In genomic region chr5:173764321-173765029, GRCh38 we compare ENCODE assay signal across 9 cellular contexts.
DNase-seq lines count a peak whose midpoint lies in the region; ATAC-seq and TF ChIP-seq lines count a peak whose summit lies in the region.
"Had no signal": no experiment of that assay in that cellular context is flagged by ENCODE, and none has a peak within 500 bp of the region (broad histone marks: within the 10 kb centered on the region; RNA-seq: fewer than 3 reads in every experiment).

No MANE protein-coding gene starts in this region.

- peak overlapping the region; percentile 44; the same call in 1 of the 2 replicates for H3K27ac ChIP-seq in HUES6 (ENCODE audit: low read depth, low read length)
- H3K27ac ChIP-seq in ascending aorta, result peak overlapping the region; percentile 27 to 64
- peak overlapping the region; percentile 91 for H3K27ac ChIP-seq in hepatocyte
- H3K27ac ChIP-seq in A673 (ENCODE audit: low read depth, low read length, poor library complexity, severe bottlenecking), result no peak overlapping the region

- ATAC-seq in GM18868 (IDR thresholded peaks at IDR 0.05; ENCODE audit: unreplicated experiment), result no peak
- ATAC-seq in activated CD8-positive, alpha-beta memory T cell treated with anti-CD3 and anti-CD28 coated beads, Interleukin-2, amount 10 ng/mL, durations not matched to agents 7 days and 5 days, result no peak

- H3K9me3 ChIP-seq in HUES6 (ENCODE audit: control insufficient read depth, insufficient read depth, low read depth, low read length), result no peaks in the 10 kb centered on the region
- no peaks in the 10 kb centered on the region for H3K9me3 ChIP-seq in ascending aorta
- H3K9me3 ChIP-seq in hepatocyte (ENCODE audit: low read depth), result no peaks in the 10 kb centered on the region
- H3K9me3 ChIP-seq in A673 (ENCODE audit: low read depth, low read length, poor library complexity, severe bottlenecking), result no peaks in the 10 kb centered on the region

- CTCF ChIA-PET in activated CD8-positive, alpha-beta memory T cell treated with anti-CD3 and anti-CD28 coated beads, Interleukin-2, amount 10 ng/mL, durations not matched to agents 7 days and 5 days (lab: Charles Lee), result no interaction called here
- CTCF ChIA-PET in A673 (lab: Charles Lee), result no interaction called here

- no peaks in the 10 kb centered on the region for H3K9me2 ChIP-seq in hepatocyte (replicated peaks; ENCODE audit: insufficient read depth)

- no TSS peak for BruUV-seq in A673 (replicated peaks; lab: Mats Ljungman, UMichigan)

- H3K27me3 Mint-ChIP-seq in activated CD8-positive, alpha-beta memory T cell treated with anti-CD3 and anti-CD28 coated beads, Interleukin-2, amount 10 ng/mL, durations not matched to agents 7 days and 5 days, result peaks cover 2% of the 10 kb centered on the region

- H3K4me1 ChIP-seq in HUES6 (ENCODE audit: control insufficient read depth, insufficient read depth, low read length), result peaks cover 21% of the 10 kb centered on the region
- peaks cover 0 to 5% of the 10 kb centered on the region in 2 donors for H3K4me1 ChIP-seq in ascending aorta
- peaks cover 38% of the 10 kb centered on the region for H3K4me1 ChIP-seq in hepatocyte (ENCODE audit: insufficient read depth)
- no peaks in the 10 kb centered on the region for H3K4me1 ChIP-seq in A673 (ENCODE audit: insufficient read depth, low read length, poor library complexity, severe bottlenecking)

- H3K27ac Mint-ChIP-seq in activated CD8-positive, alpha-beta memory T cell treated with anti-CD3 and anti-CD28 coated beads, Interleukin-2, amount 10 ng/mL, durations not matched to agents 7 days and 5 days, result no peak overlapping the region

- no peaks in the 10 kb centered on the region for H3K36me3 Mint-ChIP-seq in activated CD8-positive, alpha-beta memory T cell treated with anti-CD3 and anti-CD28 coated beads, Interleukin-2, amount 10 ng/mL, durations not matched to agents 7 days and 5 days

- DNase-seq in A172 (ENCODE audit: low spot score) (peak; percentile 100), ascending aorta (ENCODE audit: low spot score in 2 of 2) (peak; percentile 70 to 90), hepatocyte (ENCODE audit: low spot score) (peak; percentile 92), smooth muscle cell of the brain vasculature (ENCODE audit: low read depth, low spot score) (peak; percentile 86), A673 (ENCODE audit: low spot score) (no peak)
- DNase-seq in activated CD8-positive, alpha-beta memory T cell treated with anti-CD3 and anti-CD28 coated beads, Interleukin-2, amount 10 ng/mL, durations not matched to agents 7 days and 5 days, result no peak
- DNase-seq: DND-41 had no signal

- peak overlapping the region; percentile 22 for H2AFZ ChIP-seq in hepatocyte

- peak overlapping the region; percentile 58 for H3K9ac ChIP-seq in HUES6 (ENCODE audit: low read length)

- intact Hi-C loops in ascending aorta (cut with DNase I) (loop anchor here (2.0 to 5.0 kb wide), 3 partner anchors 126 to 208 kb away; partner anchors contain the start of gene BOD1), A673 (cut with micrococcal nuclease; ENCODE audit: unreplicated experiment) (no loop called here)

- TF ChIP-seq CTCF in ascending aorta (IDR thresholded peaks at IDR 0.05) (no peak), hepatocyte (IDR thresholded peaks at IDR 0.05; ENCODE audit: poor library complexity) (no peak), A673 (conservative IDR thresholded peaks at IDR 0.05; ENCODE audit: low read depth, low read length) (no peak)

- no peak overlapping the region for H3K4me3 Mint-ChIP-seq in activated CD8-positive, alpha-beta memory T cell treated with anti-CD3 and anti-CD28 coated beads, Interleukin-2, amount 10 ng/mL, durations not matched to agents 7 days and 5 days

- no peaks in the 10 kb centered on the region for H4K20me1 ChIP-seq in hepatocyte (ENCODE audit: insufficient read depth, poor library complexity, severe bottlenecking)

- H3K4me1 Mint-ChIP-seq in activated CD8-positive, alpha-beta memory T cell treated with anti-CD3 and anti-CD28 coated beads, Interleukin-2, amount 10 ng/mL, durations not matched to agents 7 days and 5 days, result no peaks in the 10 kb centered on the region

- no peak overlapping the region for H3K4me3 ChIP-seq in HUES6 (ENCODE audit: low read depth, low read length)
- H3K4me3 ChIP-seq in ascending aorta, result no peak overlapping the region
- H3K4me3 ChIP-seq in hepatocyte, result no peak overlapping the region
- H3K4me3 ChIP-seq in A673 (ENCODE audit: low read depth, low read length, poor library complexity, severe bottlenecking), result no peak overlapping the region

- no peaks in the 10 kb centered on the region for H3K36me3 ChIP-seq in HUES6 (ENCODE audit: control insufficient read depth, insufficient read depth, low read length)
- no peaks in the 10 kb centered on the region for H3K36me3 ChIP-seq in ascending aorta
- H3K36me3 ChIP-seq in hepatocyte (replicated peaks; ENCODE audit: insufficient read depth, low read depth), result no peaks in the 10 kb centered on the region
- H3K36me3 ChIP-seq in A673 (ENCODE audit: insufficient read depth, low read length, poor library complexity, severe bottlenecking), result no peaks in the 10 kb centered on the region

- H3K4me2 ChIP-seq in hepatocyte, result peak overlapping the region; percentile 34

- POLR2A ChIA-PET in A673 (lab: Charles Lee; ENCODE audit: low non-redundant PET), result no interaction called here

- 41% methylated on average over 14 of the region's 14 CpGs for WGBS in hepatocyte (ENCODE audit: low lambda C conversion rate, missing lambda C conversion rate)

- no peaks in the 10 kb centered on the region for H3K79me2 ChIP-seq in hepatocyte

- no peaks in the 10 kb centered on the region for H3K9me3 Mint-ChIP-seq in activated CD8-positive, alpha-beta memory T cell treated with anti-CD3 and anti-CD28 coated beads, Interleukin-2, amount 10 ng/mL, durations not matched to agents 7 days and 5 days (ENCODE audit: low read depth)

- H3K27me3 ChIP-seq in HUES6 (ENCODE audit: control insufficient read depth, insufficient read depth, low read length) (no peaks in the 10 kb centered on the region), ascending aorta (no peaks in the 10 kb centered on the region), hepatocyte (no peaks in the 10 kb centered on the region), A673 (replicated peaks; ENCODE audit: insufficient read depth, low read depth, low read length, poor library complexity) (no peaks in the 10 kb centered on the region)

Comparison
In these comparisons a context has a peak if more than half of its experiments do, and no peak if none do; other contexts are left out.
1. DNase-seq: peak in A172 (single experiment), ascending aorta (2 of 2), hepatocyte (single experiment) and smooth muscle cell of the brain vasculature (single experiment); none in activated CD8-positive, alpha-beta memory T cell treated with anti-CD3 and anti-CD28 coated beads, Interleukin-2, amount 10 ng/mL, durations not matched to agents 7 days and 5 days (single experiment) and A673 (single experiment).